1 cellular context compared by ENCODE assay signal in genomic region chr15:40963201-40963600, GRCh38.
TF ChIP-seq lines count a peak whose summit lies in the region.

No MANE protein-coding gene starts in this region.

TF ChIP-seq in H1, 55 proteins besides CTCF, POLR2A, EP300 and RAD21:
- no peak for TF ChIP-seq KDM5A (IDR thresholded peaks at IDR 0.05; ENCODE audit: low read length)
- TF ChIP-seq KDM1A (IDR thresholded peaks at IDR 0.05; ENCODE audit: borderline replicate concordance, low read length): no peak
- TF ChIP-seq JUND (IDR thresholded peaks at IDR 0.05; ENCODE audit: low read length): no peak
- no peak for TF ChIP-seq CTBP2 (IDR thresholded peaks at IDR 0.05; ENCODE audit: borderline replicate concordance, insufficient read depth, insufficient read length, low read length)
- no peak for TF ChIP-seq E2F6 (IDR thresholded peaks at IDR 0.05)
- TF ChIP-seq PHF8 (conservative IDR thresholded peaks at IDR 0.05; ENCODE audit: low read depth, low read length): no peak
- TF ChIP-seq MAX (IDR thresholded peaks at IDR 0.05): no peak
- no peak for TF ChIP-seq EGR1 (IDR thresholded peaks at IDR 0.05; ENCODE audit: borderline replicate concordance, low read depth, low read length)
- no peak for TF ChIP-seq RFX5 (IDR thresholded peaks at IDR 0.05; ENCODE audit: borderline replicate concordance, low read depth, low read length)
- TF ChIP-seq MAFK (IDR thresholded peaks at IDR 0.05; ENCODE audit: low read depth, low read length): no peak
- TF ChIP-seq TCF12 (IDR thresholded peaks at IDR 0.05; ENCODE audit: low read depth, low read length): no peak
